In the genomic region with DNA sequence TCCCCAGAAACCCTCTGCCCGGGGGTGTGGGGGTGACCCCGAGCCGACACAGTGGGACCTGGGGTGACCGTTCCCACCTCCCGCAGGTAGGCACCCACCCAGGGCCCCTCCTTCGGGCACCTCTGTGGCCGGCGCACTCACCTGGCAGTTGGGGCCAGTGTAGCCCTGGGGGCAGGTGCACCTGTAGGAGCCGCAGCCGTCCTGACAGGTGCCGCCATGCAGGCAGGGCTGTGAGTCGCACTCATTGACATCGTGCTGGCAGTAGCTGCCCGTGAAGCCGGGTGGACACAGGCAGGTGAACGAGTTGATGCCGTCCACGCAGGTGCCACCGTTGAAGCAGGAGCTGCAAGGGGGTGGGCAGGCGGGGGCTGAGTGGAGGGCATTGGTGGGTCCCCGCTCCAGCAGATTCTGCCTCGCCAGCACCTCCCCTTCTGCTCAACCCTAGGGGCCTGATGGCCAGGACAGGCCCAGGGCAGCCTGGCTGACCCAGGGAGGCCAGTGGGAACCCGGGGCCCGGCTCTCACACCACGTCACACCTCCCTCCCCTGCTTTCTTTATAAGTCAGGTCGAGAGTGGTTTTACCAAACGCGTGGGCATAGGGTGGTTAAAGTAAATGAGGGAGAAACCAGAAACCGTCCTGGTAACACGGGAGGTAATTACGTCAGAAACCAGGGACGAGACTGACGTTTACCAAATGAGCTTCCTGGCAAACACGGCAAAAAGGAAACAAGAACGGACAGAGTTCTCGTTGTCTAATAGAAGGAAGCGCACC, we compare ENCODE assay signal across 18 cellular contexts. TPM values are rescaled to one million over a fixed set of nuclear protein-coding genes. Genes with fewer than 3 reads are reported as not detected.
DNase-seq lines count a peak whose midpoint lies in the region; ATAC-seq and TF ChIP-seq lines count a peak whose summit lies in the region.
"Had no signal": no experiment of that assay in that cellular context is flagged by ENCODE, and none has a peak within 500 bp of the region (broad histone marks: within the 10 kb centered on the region; RNA-seq: fewer than 3 reads in every experiment).

No MANE protein-coding gene starts in this region.

- H2AK5ac ChIP-seq in trophoblast cell (ENCODE audit: low read length) = no peak overlapping the region
- no peak overlapping the region for H2AK5ac ChIP-seq in mesenchymal stem cell (ENCODE audit: low read length, severe bottlenecking)

- H3K4me1 Mint-ChIP-seq in activated CD4-positive, alpha-beta memory T cell treated with anti-CD3 and anti-CD28 coated beads for 36 hours (ENCODE audit: low read depth) = no peaks in the 10 kb centered on the region
- H3K4me1 Mint-ChIP-seq in activated CD4-positive, alpha-beta memory T cell treated with anti-CD3 and anti-CD28 coated beads, Interleukin-2, amount 10 ng/mL, durations not matched to agents 7 days and 5 days = no peaks in the 10 kb centered on the region
- no peaks in the 10 kb centered on the region for H3K4me1 Mint-ChIP-seq in activated T-helper 17 cell treated with anti-CD3 and anti-CD28 coated beads, Interleukin-2, amount 50 U/mL, for 72 hours
- H3K4me1 Mint-ChIP-seq: B cell; CD4-positive, CD25-positive, alpha-beta regulatory T cell had no signal

- H3K23ac ChIP-seq in trophoblast cell (ENCODE audit: low read length) (no peak overlapping the region), mesenchymal stem cell (ENCODE audit: low read length in 2 of 2) (no peak overlapping the region)

- H2BK5ac ChIP-seq in trophoblast cell (ENCODE audit: low read depth, low read length, poor library complexity) = no peak overlapping the region
- H2BK5ac ChIP-seq in mesenchymal stem cell (ENCODE audit: low read depth, low read length, poor library complexity, severe bottlenecking) = no peak overlapping the region

- peaks cover 22% of the 10 kb centered on the region for H3K36me3 Mint-ChIP-seq in activated CD4-positive, alpha-beta memory T cell treated with anti-CD3 and anti-CD28 coated beads for 36 hours
- peaks cover 18% of the 10 kb centered on the region for H3K36me3 Mint-ChIP-seq in activated CD4-positive, alpha-beta memory T cell treated with anti-CD3 and anti-CD28 coated beads, Interleukin-2, amount 10 ng/mL, durations not matched to agents 7 days and 5 days (ENCODE audit: low read depth)
- H3K36me3 Mint-ChIP-seq in activated T-helper 17 cell treated with anti-CD3 and anti-CD28 coated beads, Interleukin-2, amount 50 U/mL, for 72 hours (ENCODE audit: low read depth) = peaks cover 65% of the 10 kb centered on the region
- H3K36me3 Mint-ChIP-seq: CD4-positive, CD25-positive, alpha-beta regulatory T cell had no signal

- peak; percentile 80 for ATAC-seq in activated T-helper 17 cell treated with anti-CD3 and anti-CD28 coated beads, Interleukin-2, amount 50 U/mL, for 72 hours (replicated peaks)
- ATAC-seq in GM21786 (IDR thresholded peaks at IDR 0.05; ENCODE audit: unreplicated experiment) = no peak
- ATAC-seq: PC-3 had no signal

- H3K4me2 ChIP-seq in trophoblast cell (ENCODE audit: low read length) = no peak overlapping the region
- no peak overlapping the region for H3K4me2 ChIP-seq in mesenchymal stem cell (ENCODE audit: low read length, poor library complexity, severe bottlenecking)

- no peaks in the 10 kb centered on the region for H3K27me3 Mint-ChIP-seq in activated CD4-positive, alpha-beta memory T cell treated with anti-CD3 and anti-CD28 coated beads for 36 hours
- H3K27me3 Mint-ChIP-seq in activated CD4-positive, alpha-beta memory T cell treated with anti-CD3 and anti-CD28 coated beads, Interleukin-2, amount 10 ng/mL, durations not matched to agents 7 days and 5 days = no peaks in the 10 kb centered on the region
- H3K27me3 Mint-ChIP-seq in activated T-helper 17 cell treated with anti-CD3 and anti-CD28 coated beads, Interleukin-2, amount 50 U/mL, for 72 hours = no peaks in the 10 kb centered on the region
- H3K27me3 Mint-ChIP-seq: B cell; CD4-positive, CD25-positive, alpha-beta regulatory T cell had no signal

- no peak overlapping the region for H3K27ac ChIP-seq in HEK293 (ENCODE audit: extremely low read depth, low read depth, low read length)
- no peak overlapping the region for H3K27ac ChIP-seq in trophoblast cell (ENCODE audit: low read depth, low read length)
- no peak overlapping the region for H3K27ac ChIP-seq in mesenchymal stem cell (ENCODE audit: low read length, poor library complexity, severe bottlenecking)
- H3K27ac ChIP-seq: SJSA1 had no signal

- no peaks in the 10 kb centered on the region for H3K27me3 ChIP-seq in trophoblast cell (ENCODE audit: insufficient read depth, low read length)
- no peaks in the 10 kb centered on the region for H3K27me3 ChIP-seq in mesenchymal stem cell (ENCODE audit: control insufficient read depth in 1 of 2, insufficient read depth in 1 of 2, low read length in 2 of 2)
- H3K27me3 ChIP-seq: MG63, SJSA1 had no signal

- H3K4ac ChIP-seq in trophoblast cell (ENCODE audit: low read depth, low read length) (no peak overlapping the region), mesenchymal stem cell (ENCODE audit: low read depth in 1 of 2, low read length in 2 of 2) (no peak overlapping the region)

- no peaks in the 10 kb centered on the region for H3K9me3 ChIP-seq in HEK293 (ENCODE audit: control insufficient read depth, insufficient read depth, low read depth, low read length)
- H3K9me3 ChIP-seq in trophoblast cell (ENCODE audit: insufficient read depth, low read depth, low read length) = peaks cover 2% of the 10 kb centered on the region
- H3K9me3 ChIP-seq in mesenchymal stem cell (ENCODE audit: control insufficient read depth, low read length) = no peaks in the 10 kb centered on the region
- H3K9me3 ChIP-seq: MG63, SJSA1 had no signal

- no peaks in the 10 kb centered on the region for H3K79me1 ChIP-seq in trophoblast cell (ENCODE audit: low read length)
- peaks cover 8% of the 10 kb centered on the region for H3K79me1 ChIP-seq in mesenchymal stem cell (replicated peaks; ENCODE audit: low read length, poor library complexity, severe bottlenecking)

- H4K91ac ChIP-seq in trophoblast cell (ENCODE audit: low read depth, low read length) (no peak overlapping the region), mesenchymal stem cell (ENCODE audit: low read length) (no peak overlapping the region)

- H3K9me3 Mint-ChIP-seq in activated CD4-positive, alpha-beta memory T cell treated with anti-CD3 and anti-CD28 coated beads for 36 hours = no peaks in the 10 kb centered on the region
- H3K9me3 Mint-ChIP-seq in activated CD4-positive, alpha-beta memory T cell treated with anti-CD3 and anti-CD28 coated beads, Interleukin-2, amount 10 ng/mL, durations not matched to agents 7 days and 5 days = no peaks in the 10 kb centered on the region
- H3K9me3 Mint-ChIP-seq in activated T-helper 17 cell treated with anti-CD3 and anti-CD28 coated beads, Interleukin-2, amount 50 U/mL, for 72 hours = no peaks in the 10 kb centered on the region
- H3K9me3 Mint-ChIP-seq: CD4-positive, CD25-positive, alpha-beta regulatory T cell had no signal

- H2BK12ac ChIP-seq in trophoblast cell (ENCODE audit: low read length) = no peak overlapping the region
- H2BK12ac ChIP-seq in mesenchymal stem cell (ENCODE audit: low read length in 2 of 2) = no peak overlapping the region

- whole genome bisulfite sequencing in trophoblast cell (ENCODE audit: extremely low coverage, insufficient coverage, insufficient read length) = no CpG with 5 or more reads among the region's 37 CpGs
- WGBS in mesenchymal stem cell = 94% methylated on average over 35 of the region's 37 CpGs

- H4K8ac ChIP-seq in trophoblast cell (ENCODE audit: low read depth, low read length) (no peak overlapping the region), mesenchymal stem cell (ENCODE audit: low read length) (no peak overlapping the region)

- no peak overlapping the region for H2BK120ac ChIP-seq in trophoblast cell (ENCODE audit: insufficient read depth, low read length, poor library complexity)
- H2BK120ac ChIP-seq in mesenchymal stem cell (ENCODE audit: low read depth, low read length) = no peak overlapping the region

- no peaks in the 10 kb centered on the region for H3K79me2 ChIP-seq in trophoblast cell (ENCODE audit: control insufficient read depth, insufficient read depth, low read length, poor library complexity)

- POLR2A ChIA-PET in activated CD4-positive, alpha-beta memory T cell treated with anti-CD3 and anti-CD28 coated beads for 36 hours (lab: Charles Lee) = interaction anchor here (0.6 to 1.0 kb wide), 2 partner anchors 24 to 218 kb away, joined by 3 read pairs; no protein-coding TSS in a partner anchor
- POLR2A ChIA-PET in activated CD4-positive, alpha-beta memory T cell treated with anti-CD3 and anti-CD28 coated beads, Interleukin-2, amount 10 ng/mL, durations not matched to agents 7 days and 5 days (lab: Charles Lee) = interaction anchor here (0.8 to 1.4 kb wide), 2 partner anchors 11 to 30 kb away, joined by 3 read pairs; no protein-coding TSS in a partner anchor
- POLR2A ChIA-PET in HEK293 (lab: Yijun Ruan, JAX) = no interaction called here

- no peak overlapping the region for H4K12ac ChIP-seq in trophoblast cell (ENCODE audit: low read depth, low read length)

- no peak overlapping the region for H3K4me3 Mint-ChIP-seq in activated CD4-positive, alpha-beta memory T cell treated with anti-CD3 and anti-CD28 coated beads for 36 hours
- H3K4me3 Mint-ChIP-seq in activated CD4-positive, alpha-beta memory T cell treated with anti-CD3 and anti-CD28 coated beads, Interleukin-2, amount 10 ng/mL, durations not matched to agents 7 days and 5 days = no peak overlapping the region
- no peak overlapping the region for H3K4me3 Mint-ChIP-seq in activated T-helper 17 cell treated with anti-CD3 and anti-CD28 coated beads, Interleukin-2, amount 50 U/mL, for 72 hours
- H3K4me3 Mint-ChIP-seq: B cell; CD4-positive, CD25-positive, alpha-beta regulatory T cell had no signal

- no peak overlapping the region for H3K4me3 ChIP-seq in HEK293 (ENCODE audit: low read depth, low read length)
- H3K4me3 ChIP-seq in trophoblast cell (ENCODE audit: low read depth, low read length) = peak overlapping the region; percentile 46
- H3K4me3 ChIP-seq in mesenchymal stem cell (ENCODE audit: insufficient read depth in 1 of 2, low read depth in 1 of 2, low read length in 2 of 2) = no peak overlapping the region
- H3K4me3 ChIP-seq: MG63, SJSA1 had no signal

- H2BK15ac ChIP-seq in mesenchymal stem cell (ENCODE audit: low read depth, poor library complexity, severe bottlenecking) = no peak overlapping the region

- H3K4me1 ChIP-seq in HEK293 (ENCODE audit: control insufficient read depth, insufficient read depth, low read length) (no peaks in the 10 kb centered on the region), trophoblast cell (ENCODE audit: control insufficient read depth in 1 of 2, insufficient read depth in 2 of 2, low read length in 2 of 2) (no peaks in the 10 kb centered on the region), mesenchymal stem cell (ENCODE audit: control insufficient read depth, insufficient read depth, low read depth, low read length) (no peaks in the 10 kb centered on the region)
- H3K4me1 ChIP-seq: SJSA1 had no signal

- H3K27ac Mint-ChIP-seq in activated CD4-positive, alpha-beta memory T cell treated with anti-CD3 and anti-CD28 coated beads for 36 hours = peak overlapping the region; percentile 67
- H3K27ac Mint-ChIP-seq in activated CD4-positive, alpha-beta memory T cell treated with anti-CD3 and anti-CD28 coated beads, Interleukin-2, amount 10 ng/mL, durations not matched to agents 7 days and 5 days = no peak overlapping the region
- no peak overlapping the region for H3K27ac Mint-ChIP-seq in activated T-helper 17 cell treated with anti-CD3 and anti-CD28 coated beads, Interleukin-2, amount 50 U/mL, for 72 hours
- H3K27ac Mint-ChIP-seq: B cell; CD4-positive, CD25-positive, alpha-beta regulatory T cell had no signal

- H2AFZ ChIP-seq in trophoblast cell (ENCODE audit: insufficient read depth, low read length, poor library complexity) (no peak overlapping the region), mesenchymal stem cell (ENCODE audit: low read depth, low read length) (no peak overlapping the region)

- H3K14ac ChIP-seq in trophoblast cell (ENCODE audit: low read length) (no peak overlapping the region), mesenchymal stem cell (ENCODE audit: low read length in 2 of 2) (no peak overlapping the region)

- H3K36me3 ChIP-seq in HEK293 (ENCODE audit: control insufficient read depth in 2 of 2, insufficient read depth in 1 of 2, low read length in 2 of 2) (peaks cover 0 to 82% of the 10 kb centered on the region in 2 experiments; a peak in 1 of 3 replicates), trophoblast cell (ENCODE audit: control insufficient read depth in 1 of 2, insufficient read depth in 2 of 2, low read length in 2 of 2) (peaks cover 74 to 85% of the 10 kb centered on the region in 2 experiments), mesenchymal stem cell (ENCODE audit: control insufficient read depth in 1 of 2, insufficient read depth in 2 of 2, low read depth in 1 of 2, low read length in 2 of 2) (peaks cover 29 to 99% of the 10 kb centered on the region in 2 experiments)

- H3K9ac ChIP-seq in trophoblast cell (ENCODE audit: low read length) (no peak overlapping the region), mesenchymal stem cell (ENCODE audit: low read length) (no peak overlapping the region)

- H3K18ac ChIP-seq in trophoblast cell (ENCODE audit: low read length) = no peak overlapping the region
- H3K18ac ChIP-seq in mesenchymal stem cell (ENCODE audit: low read depth in 1 of 2, low read length in 2 of 2) = no peak overlapping the region

- intact Hi-C loops in activated CD4-positive, alpha-beta memory T cell treated with anti-CD3 and anti-CD28 coated beads for 36 hours (cut with micrococcal nuclease) = no loop called here

- no peak for TF ChIP-seq CTCF in HEK293 (tag by site-specific recombination; IDR thresholded peaks at IDR 0.05)

- DNase-seq in activated CD4-positive, alpha-beta memory T cell treated with anti-CD3 and anti-CD28 coated beads for 36 hours = peak; percentile 58
- DNase-seq in activated CD4-positive, alpha-beta memory T cell treated with anti-CD3 and anti-CD28 coated beads, Interleukin-2, amount 10 ng/mL, durations not matched to agents 7 days and 5 days = no peak
- DNase-seq in trophoblast cell (no peak), mesenchymal stem cell (no peak)
- DNase-seq: Calu3; CD4-positive, CD25-positive, alpha-beta regulatory T cell; DMS79; Karpas-422; MG63; NCI-H1092; NCI-H1930; NCI-H446 treated with DMSO at 0.1 percent for 48 hours; PC-3 had no signal

- CTCF ChIA-PET in activated CD4-positive, alpha-beta memory T cell treated with anti-CD3 and anti-CD28 coated beads for 36 hours (lab: Charles Lee) = interaction anchor here (0.9 to 1.4 kb wide), 2 partner anchors 21 to 23 kb away, joined by 4 to 5 read pairs; no protein-coding TSS in a partner anchor
- CTCF ChIA-PET in activated CD4-positive, alpha-beta memory T cell treated with anti-CD3 and anti-CD28 coated beads, Interleukin-2, amount 10 ng/mL, durations not matched to agents 7 days and 5 days (lab: Charles Lee) = interaction anchor here (1.0 kb wide), 1 partner anchor 19 kb away, joined by 3 read pairs; no protein-coding TSS in a partner anchor
- CTCF ChIA-PET in HEK293 (lab: Yijun Ruan, JAX) = interaction anchor here (0.7 kb wide), 1 partner anchor 282 kb away, joined by 3 read pairs; no protein-coding TSS in a partner anchor

RNA-seq across cellular contexts. Expression of gene SEC16A, which starts 26.1 kb away (rescaled TPM):
- 10 to 100 TPM; 54.1 to 57.0 TPM for total RNA-seq in activated CD4-positive, alpha-beta memory T cell treated with anti-CD3 and anti-CD28 coated beads for 36 hours
- total RNA-seq in activated CD4-positive, alpha-beta memory T cell treated with anti-CD3 and anti-CD28 coated beads, Interleukin-2, amount 10 ng/mL, durations not matched to agents 7 days and 5 days = 10 to 100 TPM; 56.1 to 61.0 TPM
- total RNA-seq in activated T-helper 17 cell treated with anti-CD3 and anti-CD28 coated beads, Interleukin-2, amount 50 U/mL, for 72 hours = 10 to 100 TPM; 56.0 to 85.3 TPM
- 61.8 and 62.8 TPM in 2 replicates for polyA plus RNA-seq in trophoblast cell (2013)
- polyA plus RNA-seq in mesenchymal stem cell (2013, experiment 1 of 2) = 38.4 TPM
- 36.6 TPM for polyA plus RNA-seq in mesenchymal stem cell (2013, experiment 2 of 2)

RNA-seq across cellular contexts. Expression of gene NOTCH1, which starts 36.9 kb away (rescaled TPM):
- 10 to 100 TPM; 67.0 to 68.3 TPM for total RNA-seq in activated CD4-positive, alpha-beta memory T cell treated with anti-CD3 and anti-CD28 coated beads for 36 hours
- total RNA-seq in activated CD4-positive, alpha-beta memory T cell treated with anti-CD3 and anti-CD28 coated beads, Interleukin-2, amount 10 ng/mL, durations not matched to agents 7 days and 5 days = 10 to 100 TPM; 58.8 to 59.8 TPM
- 10 to 100 TPM; 63.8 to 65.9 TPM for total RNA-seq in activated T-helper 17 cell treated with anti-CD3 and anti-CD28 coated beads, Interleukin-2, amount 50 U/mL, for 72 hours
- 28.5 and 29.7 TPM in 2 replicates for polyA plus RNA-seq in trophoblast cell (2013)
- polyA plus RNA-seq in mesenchymal stem cell (2013, experiment 1 of 2) = 15.4 TPM
- 13.5 TPM for polyA plus RNA-seq in mesenchymal stem cell (2013, experiment 2 of 2)
